ENCODE assay signal across 1 cellular context in genomic region chr7:135160098-135160857, GRCh38.
TF ChIP-seq lines count a peak whose summit lies in the region.

No MANE protein-coding gene starts in this region.

TF ChIP-seq in GM12878, 131 proteins besides CTCF, POLR2A, EP300 and RAD21 (continues in another document):
- TF ChIP-seq BACH1 (IDR thresholded peaks at IDR 0.05; ENCODE audit: borderline replicate concordance): peak; percentile 93; the same call in 1 of the 2 replicates
- peak; percentile 9 to 36; a peak in 2 of 4 replicates for TF ChIP-seq IKZF2 (IDR thresholded peaks at IDR 0.05)
- TF ChIP-seq SIX5 (IDR thresholded peaks at IDR 0.05; ENCODE audit: low read depth, low read length, severe bottlenecking): no peak
- 0 out of 2 replicates have a peak, but pooled peaks have one; percentile 40 for TF ChIP-seq ZNF217 (IDR thresholded peaks at IDR 0.05)
- TF ChIP-seq GABPA (IDR thresholded peaks at IDR 0.05; ENCODE audit: low read depth): no peak
- TF ChIP-seq NR2F1 (conservative IDR thresholded peaks at IDR 0.05): peak; percentile 85
- TF ChIP-seq ZZZ3 (IDR thresholded peaks at IDR 0.05; ENCODE audit: control insufficient read depth, insufficient read length, low read depth): no peak
- TF ChIP-seq TARDBP (IDR thresholded peaks at IDR 0.05; ENCODE audit: borderline replicate concordance): no peak
- no peak for TF ChIP-seq HDAC2 (IDR thresholded peaks at IDR 0.05)
- no peak for TF ChIP-seq NR2C2 (IDR thresholded peaks at IDR 0.05; ENCODE audit: borderline replicate concordance, control insufficient read depth, insufficient read length, low read depth)
- TF ChIP-seq CUX1 (IDR thresholded peaks at IDR 0.05; ENCODE audit: insufficient replicate concordance, low read depth, low read length): no peak
- peak; percentile 68 for TF ChIP-seq MEF2A (IDR thresholded peaks at IDR 0.05; ENCODE audit: insufficient read depth, low read depth, low read length)
- TF ChIP-seq CEBPB (IDR thresholded peaks at IDR 0.05; ENCODE audit: borderline replicate concordance in 1 of 2, low read depth in 2 of 2, low read length in 2 of 2): no peak
- TF ChIP-seq NKRF (conservative IDR thresholded peaks at IDR 0.05): 0 out of 2 replicates have a peak, but pooled peaks have one; percentile 51
- TF ChIP-seq, protein P1, sequence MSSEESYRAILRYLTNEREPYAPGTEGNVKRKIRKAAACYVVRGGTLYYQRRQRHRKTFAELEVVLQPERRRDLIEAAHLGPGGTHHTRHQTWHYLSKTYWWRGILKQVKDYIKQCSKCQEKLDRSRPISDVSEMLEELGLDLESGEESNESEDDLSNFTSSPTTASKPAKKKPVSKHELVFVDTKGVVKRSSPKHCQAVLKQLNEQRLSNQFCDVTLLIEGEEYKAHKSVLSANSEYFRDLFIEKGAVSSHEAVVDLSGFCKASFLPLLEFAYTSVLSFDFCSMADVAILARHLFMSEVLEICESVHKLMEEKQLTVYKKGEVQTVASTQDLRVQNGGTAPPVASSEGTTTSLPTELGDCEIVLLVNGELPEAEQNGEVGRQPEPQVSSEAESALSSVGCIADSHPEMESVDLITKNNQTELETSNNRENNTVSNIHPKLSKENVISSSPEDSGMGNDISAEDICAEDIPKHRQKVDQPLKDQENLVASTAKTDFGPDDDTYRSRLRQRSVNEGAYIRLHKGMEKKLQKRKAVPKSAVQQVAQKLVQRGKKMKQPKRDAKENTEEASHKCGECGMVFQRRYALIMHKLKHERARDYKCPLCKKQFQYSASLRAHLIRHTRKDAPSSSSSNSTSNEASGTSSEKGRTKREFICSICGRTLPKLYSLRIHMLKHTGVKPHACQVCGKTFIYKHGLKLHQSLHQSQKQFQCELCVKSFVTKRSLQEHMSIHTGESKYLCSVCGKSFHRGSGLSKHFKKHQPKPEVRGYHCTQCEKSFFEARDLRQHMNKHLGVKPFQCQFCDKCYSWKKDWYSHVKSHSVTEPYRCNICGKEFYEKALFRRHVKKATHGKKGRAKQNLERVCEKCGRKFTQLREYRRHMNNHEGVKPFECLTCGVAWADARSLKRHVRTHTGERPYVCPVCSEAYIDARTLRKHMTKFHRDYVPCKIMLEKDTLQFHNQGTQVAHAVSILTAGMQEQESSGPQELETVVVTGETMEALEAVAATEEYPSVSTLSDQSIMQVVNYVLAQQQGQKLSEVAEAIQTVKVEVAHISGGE (CRISPR knock-in tag; IDR thresholded peaks at IDR 0.05): no peak
- peak; percentile 67 for TF ChIP-seq MEF2B (IDR thresholded peaks at IDR 0.05; ENCODE audit: partially characterized antibody, poor library complexity, severe bottlenecking)
- TF ChIP-seq TCF12 (IDR thresholded peaks at IDR 0.05; ENCODE audit: low read depth, low read length): no peak
- TF ChIP-seq TBL1XR1 (IDR thresholded peaks at IDR 0.05; ENCODE audit: low read depth, low read length): 0 out of 2 replicates have a peak, but pooled peaks have one; percentile 17
- peak; percentile 20; the same call in 1 of the 2 replicates for TF ChIP-seq MLLT1 (IDR thresholded peaks at IDR 0.05)
- TF ChIP-seq MTA2 (IDR thresholded peaks at IDR 0.05; ENCODE audit: low read depth): peak; percentile 38; the same call in 1 of the 2 replicates
- TF ChIP-seq MYB (IDR thresholded peaks at IDR 0.05; ENCODE audit: borderline replicate concordance, low read depth, low read length): no peak
- TF ChIP-seq DPF2 (IDR thresholded peaks at IDR 0.05): 0 out of 2 replicates have a peak, but pooled peaks have one; percentile 18
- peak; percentile 53 for TF ChIP-seq IKZF1 (conservative IDR thresholded peaks at IDR 0.05)
- TF ChIP-seq TCF3 (IDR thresholded peaks at IDR 0.05; ENCODE audit: borderline replicate concordance, insufficient read depth, low read depth, low read length): no peak
- TF ChIP-seq CREM (IDR thresholded peaks at IDR 0.05; ENCODE audit: low read depth): peak; percentile 13; the same call in 1 of the 2 replicates
- TF ChIP-seq SREBF2 (IDR thresholded peaks at IDR 0.05; ENCODE audit: low read length): no peak
- no peak for TF ChIP-seq CHD2 (IDR thresholded peaks at IDR 0.05; ENCODE audit: borderline replicate concordance, low read depth, low read length)
- no peak for TF ChIP-seq KDM1A (IDR thresholded peaks at IDR 0.05; ENCODE audit: borderline replicate concordance)
- no peak for TF ChIP-seq E2F8 (IDR thresholded peaks at IDR 0.05; ENCODE audit: low read depth, partially characterized antibody)
- TF ChIP-seq, protein P2, sequence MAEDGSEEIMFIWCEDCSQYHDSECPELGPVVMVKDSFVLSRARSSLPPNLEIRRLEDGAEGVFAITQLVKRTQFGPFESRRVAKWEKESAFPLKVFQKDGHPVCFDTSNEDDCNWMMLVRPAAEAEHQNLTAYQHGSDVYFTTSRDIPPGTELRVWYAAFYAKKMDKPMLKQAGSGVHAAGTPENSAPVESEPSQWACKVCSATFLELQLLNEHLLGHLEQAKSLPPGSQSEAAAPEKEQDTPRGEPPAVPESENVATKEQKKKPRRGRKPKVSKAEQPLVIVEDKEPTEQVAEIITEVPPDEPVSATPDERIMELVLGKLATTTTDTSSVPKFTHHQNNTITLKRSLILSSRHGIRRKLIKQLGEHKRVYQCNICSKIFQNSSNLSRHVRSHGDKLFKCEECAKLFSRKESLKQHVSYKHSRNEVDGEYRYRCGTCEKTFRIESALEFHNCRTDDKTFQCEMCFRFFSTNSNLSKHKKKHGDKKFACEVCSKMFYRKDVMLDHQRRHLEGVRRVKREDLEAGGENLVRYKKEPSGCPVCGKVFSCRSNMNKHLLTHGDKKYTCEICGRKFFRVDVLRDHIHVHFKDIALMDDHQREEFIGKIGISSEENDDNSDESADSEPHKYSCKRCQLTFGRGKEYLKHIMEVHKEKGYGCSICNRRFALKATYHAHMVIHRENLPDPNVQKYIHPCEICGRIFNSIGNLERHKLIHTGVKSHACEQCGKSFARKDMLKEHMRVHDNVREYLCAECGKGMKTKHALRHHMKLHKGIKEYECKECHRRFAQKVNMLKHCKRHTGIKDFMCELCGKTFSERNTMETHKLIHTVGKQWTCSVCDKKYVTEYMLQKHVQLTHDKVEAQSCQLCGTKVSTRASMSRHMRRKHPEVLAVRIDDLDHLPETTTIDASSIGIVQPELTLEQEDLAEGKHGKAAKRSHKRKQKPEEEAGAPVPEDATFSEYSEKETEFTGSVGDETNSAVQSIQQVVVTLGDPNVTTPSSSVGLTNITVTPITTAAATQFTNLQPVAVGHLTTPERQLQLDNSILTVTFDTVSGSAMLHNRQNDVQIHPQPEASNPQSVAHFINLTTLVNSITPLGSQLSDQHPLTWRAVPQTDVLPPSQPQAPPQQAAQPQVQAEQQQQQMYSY (CRISPR knock-in tag; IDR thresholded peaks at IDR 0.05): no peak
- TF ChIP-seq, protein P3, sequence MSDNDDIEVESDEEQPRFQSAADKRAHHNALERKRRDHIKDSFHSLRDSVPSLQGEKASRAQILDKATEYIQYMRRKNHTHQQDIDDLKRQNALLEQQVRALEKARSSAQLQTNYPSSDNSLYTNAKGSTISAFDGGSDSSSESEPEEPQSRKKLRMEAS (IDR thresholded peaks at IDR 0.05; ENCODE audit: low read depth, low read length): no peak
- peak; percentile 38; the same call in 1 of the 2 replicates for TF ChIP-seq RUNX3 (IDR thresholded peaks at IDR 0.05; ENCODE audit: low read length)
- no peak for TF ChIP-seq ZNF384 (IDR thresholded peaks at IDR 0.05; ENCODE audit: borderline replicate concordance, low read depth, low read length)
- no peak for TF ChIP-seq SMAD1 (IDR thresholded peaks at IDR 0.05; ENCODE audit: low read depth, partially characterized antibody)
- TF ChIP-seq POLR2AphosphoS2 (IDR thresholded peaks at IDR 0.05; ENCODE audit: low read depth, low read length): no peak
